8 cellular contexts compared by ENCODE assay signal in genomic region chr11:86067230-86068137, GRCh38. TPM values are rescaled to one million over a fixed set of nuclear protein-coding genes. Genes with fewer than 3 reads are reported as not detected.
DNase-seq lines count a peak whose midpoint lies in the region; ATAC-seq and TF ChIP-seq lines count a peak whose summit lies in the region.

No MANE protein-coding gene starts in this region.

- H3K4me3 Mint-ChIP-seq in activated CD4-positive, alpha-beta memory T cell treated with anti-CD3 and anti-CD28 coated beads, Interleukin-2, amount 10 ng/mL, durations not matched to agents 7 days and 5 days: peak overlapping the region; percentile 100

- H3K4me1 ChIP-seq in KMS-11 (ENCODE audit: low read depth, poor library complexity, severe bottlenecking) (peaks cover 66% of the 10 kb centered on the region), hepatocyte (ENCODE audit: insufficient read depth) (peaks cover 31% of the 10 kb centered on the region)

- no peaks in the 10 kb centered on the region for H3K9me3 Mint-ChIP-seq in activated CD4-positive, alpha-beta memory T cell treated with anti-CD3 and anti-CD28 coated beads, Interleukin-2, amount 10 ng/mL, durations not matched to agents 7 days and 5 days

- peak overlapping the region; percentile 79 for H3K9ac ChIP-seq in KMS-11

- peak overlapping the region; percentile 88 for H3K27ac Mint-ChIP-seq in activated CD4-positive, alpha-beta memory T cell treated with anti-CD3 and anti-CD28 coated beads, Interleukin-2, amount 10 ng/mL, durations not matched to agents 7 days and 5 days

- H3K4me3 ChIP-seq in KMS-11 (IDR thresholded peaks at IDR 0.05; ENCODE audit: insufficient read depth, low read depth, low read length) (peak overlapping the region; percentile 95), hepatocyte (peak overlapping the region; percentile 30), skeletal muscle cell (ENCODE audit: low read depth, low read length) (peak overlapping the region; percentile 96)

- H2AFZ ChIP-seq in KMS-11 (ENCODE audit: low read depth) (no peak overlapping the region), hepatocyte (no peak overlapping the region)

- H3K9me3 ChIP-seq in hepatocyte (ENCODE audit: low read depth): no peaks in the 10 kb centered on the region

- H3K4me1 Mint-ChIP-seq in activated CD4-positive, alpha-beta memory T cell treated with anti-CD3 and anti-CD28 coated beads, Interleukin-2, amount 10 ng/mL, durations not matched to agents 7 days and 5 days: peaks cover 40% of the 10 kb centered on the region

- DNase-seq in Caki2 (ENCODE audit: low read depth) (peak; percentile 35), hepatocyte (ENCODE audit: low spot score) (peak; percentile 50), skeletal muscle cell (ENCODE audit: low read depth) (no peak), mesenteric fat pad (ENCODE audit: low spot score) (no peak)
- DNase-seq in activated CD4-positive, alpha-beta memory T cell treated with anti-CD3 and anti-CD28 coated beads, Interleukin-2, amount 10 ng/mL, durations not matched to agents 7 days and 5 days: no peak
- no peak for DNase-seq in activated CD4-positive, alpha-beta T cell treated with anti-CD3 and anti-CD28 coated beads for 4 hours

- H3K9me2 ChIP-seq in hepatocyte (replicated peaks; ENCODE audit: insufficient read depth): no peaks in the 10 kb centered on the region

- H4K20me1 ChIP-seq in KMS-11 (ENCODE audit: insufficient read depth) (peaks cover 54% of the 10 kb centered on the region), hepatocyte (ENCODE audit: insufficient read depth, poor library complexity, severe bottlenecking) (peaks cover 54% of the 10 kb centered on the region)

- 1% methylated on average over 14 of the region's 14 CpGs for WGBS in hepatocyte (ENCODE audit: low lambda C conversion rate, missing lambda C conversion rate)

- no peak for ATAC-seq in GM18858 (IDR thresholded peaks at IDR 0.05; ENCODE audit: unreplicated experiment)

- peaks cover 38% of the 10 kb centered on the region for H3K36me3 Mint-ChIP-seq in activated CD4-positive, alpha-beta memory T cell treated with anti-CD3 and anti-CD28 coated beads, Interleukin-2, amount 10 ng/mL, durations not matched to agents 7 days and 5 days (ENCODE audit: low read depth)

- TF ChIP-seq CTCF in KMS-11 (conservative IDR thresholded peaks at IDR 0.05; ENCODE audit: low read depth, low read length): no peak
- TF ChIP-seq CTCF in hepatocyte (IDR thresholded peaks at IDR 0.05; ENCODE audit: poor library complexity): no peak

- POLR2A ChIA-PET in activated CD4-positive, alpha-beta memory T cell treated with anti-CD3 and anti-CD28 coated beads, Interleukin-2, amount 10 ng/mL, durations not matched to agents 7 days and 5 days (lab: Charles Lee): interaction anchor here (0.6 to 5.2 kb wide), 28 partner anchors 9 to 438 kb away, joined by 3 to 62 read pairs (median 11); partner anchors contain the start of genes CCDC83, EED, HIKESHI and TMEM126B

- H3K79me2 ChIP-seq in KMS-11 (ENCODE audit: insufficient read depth, low read depth) (peaks cover 64% of the 10 kb centered on the region), hepatocyte (peaks cover 63% of the 10 kb centered on the region)

- H3K27me3 ChIP-seq in KMS-11 (ENCODE audit: insufficient read depth, low read depth): no peaks in the 10 kb centered on the region
- H3K27me3 ChIP-seq in hepatocyte: no peaks in the 10 kb centered on the region

- H3K27ac ChIP-seq in KMS-11 (peak overlapping the region; percentile 84), hepatocyte (peak overlapping the region; percentile 96)

- CTCF ChIA-PET in activated CD4-positive, alpha-beta memory T cell treated with anti-CD3 and anti-CD28 coated beads, Interleukin-2, amount 10 ng/mL, durations not matched to agents 7 days and 5 days (lab: Charles Lee): interaction anchor here (0.6 to 7.9 kb wide), 9 partner anchors 9 to 212 kb away, joined by 3 to 84 read pairs (median 4); partner anchors contain the start of gene CCDC83

- H3K4me2 ChIP-seq in KMS-11: peak overlapping the region; percentile 92
- H3K4me2 ChIP-seq in hepatocyte: peak overlapping the region; percentile 72

- H3K27me3 Mint-ChIP-seq in activated CD4-positive, alpha-beta memory T cell treated with anti-CD3 and anti-CD28 coated beads, Interleukin-2, amount 10 ng/mL, durations not matched to agents 7 days and 5 days: no peaks in the 10 kb centered on the region

- in situ Hi-C loops in Caki2 (cut with HindIII; ENCODE audit: low pct_unique_long_range_greater_than_20kb, low sequenced_read_pairs): no loop called here

- H3K36me3 ChIP-seq in KMS-11 (ENCODE audit: insufficient read depth) (no peaks in the 10 kb centered on the region), hepatocyte (replicated peaks; ENCODE audit: insufficient read depth, low read depth) (no peaks in the 10 kb centered on the region)

RNA-seq across cellular contexts. Expression of gene PICALM, which starts 1.4 kb away (rescaled TPM):
- 52.2 and 116 TPM in 2 replicates for total RNA-seq in Caki2 (2014; rRNA removed; shearing (Covaris generic); ENCODE audit: low replicate concordance)
- total RNA-seq in activated CD4-positive, alpha-beta memory T cell treated with anti-CD3 and anti-CD28 coated beads, Interleukin-2, amount 10 ng/mL, durations not matched to agents 7 days and 5 days: 100 to 1,000 TPM; 194 to 199 TPM
- total RNA-seq in hepatocyte (197 and 248 TPM in 2 replicates), mesenteric fat pad (366 TPM)
- polyA plus RNA-seq in hepatocyte: 46.4 and 47.7 TPM in 2 replicates

Comparison
In these comparisons a context has a peak if more than half of its experiments do, and no peak if none do; other contexts are left out.
1. DNase-seq: peak in Caki2 (single experiment) and hepatocyte (single experiment); none in activated CD4-positive, alpha-beta memory T cell treated with anti-CD3 and anti-CD28 coated beads, Interleukin-2, amount 10 ng/mL, durations not matched to agents 7 days and 5 days (single experiment), skeletal muscle cell (single experiment), mesenteric fat pad (single experiment) and activated CD4-positive, alpha-beta T cell treated with anti-CD3 and anti-CD28 coated beads for 4 hours (0 of 2).
2. H3K4me3 ChIP-seq: peak in every context shown above with its lines; median percentile 96 in skeletal muscle cell; 95 in KMS-11; 30 in hepatocyte.